8 cellular contexts compared by ENCODE assay signal in genomic region chr15:44289352-44289790, GRCh38. TPM values are rescaled to one million over a fixed set of nuclear protein-coding genes. Genes with fewer than 3 reads are reported as not detected.
A peak's percentile ranks its signal among the peaks of the same experiment; 100 is the strongest.
DNase-seq lines count a peak whose midpoint lies in the region; ATAC-seq and TF ChIP-seq lines count a peak whose summit lies in the region.

No MANE protein-coding gene starts in this region.

- TF ChIP-seq RAD21 in IMR-90 (IDR thresholded peaks at IDR 0.05; ENCODE audit: low read length): no peak

- BruUV-seq in IMR-90 (replicated peaks; lab: Mats Ljungman, UMichigan): no TSS peak

- in situ Hi-C loops in IMR-90 (cut with MboI; ENCODE audit: low sequenced_read_pairs): no loop called here

- H2AFZ ChIP-seq in IMR-90 (replicated peaks; ENCODE audit: low read length, poor library complexity): peak overlapping the region; percentile 97

- no peak for TF ChIP-seq CTCF in CD8-positive, alpha-beta T cell (IDR thresholded peaks at IDR 0.05)
- TF ChIP-seq CTCF in IMR-90 (conservative IDR thresholded peaks at IDR 0.05; ENCODE audit: low read depth, low read length): no peak
- TF ChIP-seq CTCF in cardiac fibroblast (IDR thresholded peaks at IDR 0.05; ENCODE audit: low read depth, low read length): no peak

- H3K79me1 ChIP-seq in IMR-90 (ENCODE audit: low read depth in 1 of 2, low read length in 2 of 2): peaks cover 4 to 34% of the 10 kb centered on the region in 2 experiments; a peak in 3 of 4 replicates

- CTCF ChIA-PET in CD8-positive, alpha-beta T cell (lab: Charles Lee): interaction anchor here (0.8 to 1.4 kb wide), 3 partner anchors 9 to 212 kb away, joined by 3 to 4 read pairs (median 4); no protein-coding TSS in a partner anchor
- CTCF ChIA-PET in IMR-90 (lab: Yijun Ruan, JAX): interaction anchor here (1.0 kb wide), 1 partner anchor 18 kb away, joined by 3 read pairs; no protein-coding TSS in a partner anchor
- CTCF ChIA-PET in naive thymus-derived CD4-positive, alpha-beta T cell (lab: Charles Lee): no interaction called here

- WGBS in IMR-90 (ENCODE audit: extremely low coverage in 2 of 2, insufficient read length in 1 of 2), 2 experiments: 0% methylated on average over 3 of the region's 10 CpGs; no CpG with 5 or more reads in 1 of the 2 experiments

- peak overlapping the region; percentile 87 for H3K14ac ChIP-seq in IMR-90 (replicated peaks; ENCODE audit: low read depth, low read length)

- H4K20me1 ChIP-seq in IMR-90 (ENCODE audit: insufficient read depth, low read length): peaks cover 3% of the 10 kb centered on the region; the same call in 1 of the 2 replicates

- POLR2A ChIA-PET in CD8-positive, alpha-beta T cell (lab: Charles Lee): interaction anchor here (0.9 to 5.1 kb wide), 4 partner anchors 33 to 247 kb away, joined by 3 to 35 read pairs (median 3); partner anchors contain the start of genes CTDSPL2 and EIF3J
- POLR2A ChIA-PET in IMR-90 (lab: Charles Lee; ENCODE audit: unreplicated experiment): interaction anchor here (0.7 kb wide), 1 partner anchor 257 kb away, joined by 3 read pairs; no protein-coding TSS in a partner anchor
- POLR2A ChIA-PET in naive thymus-derived CD4-positive, alpha-beta T cell (lab: Charles Lee): interaction anchor here (1.0 to 3.8 kb wide), 3 partner anchors 9 to 138 kb away, joined by 3 to 34 read pairs (median 5); partner anchors contain the start of gene CTDSPL2

- no peak overlapping the region for H2BK15ac ChIP-seq in IMR-90 (ENCODE audit: low read depth, low read length)

- no peak overlapping the region for H3K18ac ChIP-seq in IMR-90 (ENCODE audit: low read depth, low read length)

- peaks cover 52% of the 10 kb centered on the region for H3K4me1 Mint-ChIP-seq in CD8-positive, alpha-beta T cell (ENCODE audit: low read depth)
- peaks cover 24 to 67% (median 59%) of the 10 kb centered on the region in 7 donors for H3K4me1 Mint-ChIP-seq in naive thymus-derived CD4-positive, alpha-beta T cell

- H2BK5ac ChIP-seq in IMR-90 (ENCODE audit: low read depth, low read length, poor library complexity, severe bottlenecking): peak overlapping the region; percentile 15

- peak overlapping the region; percentile 58 for H3K4ac ChIP-seq in IMR-90 (ENCODE audit: low read depth, low read length)

- peak overlapping the region; percentile 46; the same call in 1 of the 2 replicates for H4K5ac ChIP-seq in IMR-90 (ENCODE audit: low read depth, low read length)

- no peaks in the 10 kb centered on the region for H3K36me3 ChIP-seq in CD8-positive, alpha-beta T cell (ENCODE audit: insufficient read depth, low read length)
- H3K36me3 ChIP-seq in IMR-90 (ENCODE audit: control insufficient read depth, insufficient read depth, low read length): no peaks in the 10 kb centered on the region
- peaks cover 0 to 5% (median 0%) of the 10 kb centered on the region in 3 experiments for H3K36me3 ChIP-seq in naive thymus-derived CD4-positive, alpha-beta T cell (ENCODE audit: control insufficient read depth in 2 of 3, insufficient read depth in 3 of 3, low read length in 3 of 3)

- H3K4me1 ChIP-seq in CD8-positive, alpha-beta T cell (ENCODE audit: insufficient read depth, low read length): peaks cover 26% of the 10 kb centered on the region
- H3K4me1 ChIP-seq in IMR-90 (ENCODE audit: control insufficient read depth, insufficient read depth, low read length): peaks cover 4% of the 10 kb centered on the region; the same call in 1 of the 2 replicates
- peaks cover 12 to 13% of the 10 kb centered on the region in 2 donors for H3K4me1 ChIP-seq in naive thymus-derived CD4-positive, alpha-beta T cell (ENCODE audit: control insufficient read depth in 2 of 2, insufficient read depth in 2 of 2, low read length in 2 of 2)

- H4K91ac ChIP-seq in IMR-90 (ENCODE audit: insufficient read depth, low read depth, low read length): no peak overlapping the region

- peaks cover 24% of the 10 kb centered on the region for H3K36me3 Mint-ChIP-seq in CD8-positive, alpha-beta T cell
- H3K36me3 Mint-ChIP-seq in naive thymus-derived CD4-positive, alpha-beta T cell: peaks cover 3 to 21% (median 13%) of the 10 kb centered on the region in 5 donors

- no peaks in the 10 kb centered on the region for H3K9me3 Mint-ChIP-seq in CD8-positive, alpha-beta T cell
- H3K9me3 Mint-ChIP-seq in naive thymus-derived CD4-positive, alpha-beta T cell: peaks cover 0 to 11% (median 0%) of the 10 kb centered on the region in 11 donors

- TF ChIP-seq POLR2A in IMR-90 (IDR thresholded peaks at IDR 0.05; ENCODE audit: low read depth, low read length): no peak

- H3K23ac ChIP-seq in IMR-90 (ENCODE audit: low read depth, low read length): peak overlapping the region; percentile 92

- peak overlapping the region; percentile 82 for H3K27ac Mint-ChIP-seq in CD8-positive, alpha-beta T cell
- H3K27ac Mint-ChIP-seq in naive thymus-derived CD4-positive, alpha-beta T cell: peak overlapping the region; percentile 60 to 100 (median 82)

- peak overlapping the region; percentile 77 for H3K4me3 ChIP-seq in CD8-positive, alpha-beta T cell (ENCODE audit: low read depth, low read length)
- H3K4me3 ChIP-seq in IMR-90 (ENCODE audit: insufficient read depth, low read depth, low read length): peak overlapping the region; percentile 63
- peak overlapping the region; percentile 82 to 89 for H3K4me3 ChIP-seq in cardiac fibroblast (replicated peaks in 1 of 2; ENCODE audit: low read depth in 2 of 2, low read length in 2 of 2)
- H3K4me3 ChIP-seq in naive thymus-derived CD4-positive, alpha-beta T cell (ENCODE audit: low read length): peak overlapping the region; percentile 85

- intact Hi-C loops in CD8-positive, alpha-beta T cell (cut with DNase I, micrococcal nuclease): loop anchor here (5.0 kb wide), 5 partner anchors 733 to 1367 kb away; partner anchors contain the start of genes SORD (in 1 of the 2), TP53BP1 (in 1 of the 2) and TTBK2 (in 1 of the 2)
- intact Hi-C loops in IMR-90 (cut with micrococcal nuclease): loop anchor here (1.0 to 5.0 kb wide), 3 partner anchors 137 to 387 kb away; partner anchors contain the start of gene CTDSPL2
- intact Hi-C loops in naive thymus-derived CD4-positive, alpha-beta T cell (cut with micrococcal nuclease): loop anchor here (2.0 to 10.0 kb wide), 10 partner anchors 71 to 1345 kb away; partner anchors contain the start of genes BLOC1S6 (in 1 of the 2), MFAP1 (in 1 of the 2), PDIA3 (in 1 of the 2) and SERF2 (in 1 of the 2)

- H3K4me3 Mint-ChIP-seq in CD8-positive, alpha-beta T cell: peak overlapping the region; percentile 94
- H3K4me3 Mint-ChIP-seq in naive thymus-derived CD4-positive, alpha-beta T cell: peak overlapping the region; percentile 83 to 99 (median 92)

- H3K9me3 ChIP-seq in CD8-positive, alpha-beta T cell (ENCODE audit: low read length): no peaks in the 10 kb centered on the region
- no peaks in the 10 kb centered on the region for H3K9me3 ChIP-seq in IMR-90 (ENCODE audit: control insufficient read depth, insufficient read depth, low read length)
- no peaks in the 10 kb centered on the region for H3K9me3 ChIP-seq in naive thymus-derived CD4-positive, alpha-beta T cell (ENCODE audit: control insufficient read depth in 2 of 3, low read length in 3 of 3)

- ATAC-seq in CD8-positive, alpha-beta T cell: no peak
- ATAC-seq in IMR-90 (ENCODE audit: low read depth) (no peak), GM21381 (IDR thresholded peaks at IDR 0.05; ENCODE audit: unreplicated experiment) (no peak), HG03139 (IDR thresholded peaks at IDR 0.05; ENCODE audit: unreplicated experiment) (no peak)
- ATAC-seq in naive thymus-derived CD4-positive, alpha-beta T cell: no peak

- H2AK5ac ChIP-seq in IMR-90 (ENCODE audit: low read depth, low read length): no peak overlapping the region; the same call in 1 of the 2 replicates

- dilution Hi-C loops in IMR-90 (cut with HindIII; ENCODE audit: low sequenced_read_pairs, unreplicated experiment): no loop called here

- DNase-seq in CD8-positive, alpha-beta T cell: no peak
- DNase-seq in IMR-90 (no peak), cardiac fibroblast (ENCODE audit: low read depth in 2 of 2) (peak in 1 of 2 donors; percentile 12), middle frontal gyrus (ENCODE audit: extremely low spot score, low spot score) (no peak), globus pallidus (ENCODE audit: low spot score) (no peak)
- peak in 4 of 9 donors; percentile 1 to 13 (median 10) for DNase-seq in naive thymus-derived CD4-positive, alpha-beta T cell

- no peak overlapping the region for H2BK20ac ChIP-seq in IMR-90 (ENCODE audit: low read depth, low read length)

- peak overlapping the region; percentile 97 for H3K4me2 ChIP-seq in IMR-90 (ENCODE audit: low read depth, low read length)

- H2AK9ac ChIP-seq in IMR-90 (replicated peaks; ENCODE audit: low read depth, low read length, poor library complexity): peak overlapping the region; percentile 85

- no peak overlapping the region for H2BK120ac ChIP-seq in IMR-90 (ENCODE audit: low read depth, low read length)

- no peak overlapping the region; a peak in 1 of 4 replicates for H4K8ac ChIP-seq in IMR-90 (ENCODE audit: low read depth in 2 of 2, low read length in 2 of 2)

- H3K9me1 ChIP-seq in IMR-90 (ENCODE audit: insufficient read depth, low read length): no peaks in the 10 kb centered on the region

- no peaks in the 10 kb centered on the region for H3K27me3 ChIP-seq in CD8-positive, alpha-beta T cell (ENCODE audit: insufficient read depth, low read length)
- H3K27me3 ChIP-seq in IMR-90 (ENCODE audit: control insufficient read depth, insufficient read depth, low read length): no peaks in the 10 kb centered on the region
- H3K27me3 ChIP-seq in naive thymus-derived CD4-positive, alpha-beta T cell (ENCODE audit: control insufficient read depth in 2 of 2, insufficient read depth in 2 of 2, low read length in 2 of 2): no peaks in the 10 kb centered on the region

- no peaks in the 10 kb centered on the region for H3K27me3 Mint-ChIP-seq in CD8-positive, alpha-beta T cell (ENCODE audit: low read depth)
- peaks cover 0 to 7% (median 0%) of the 10 kb centered on the region in 5 donors for H3K27me3 Mint-ChIP-seq in naive thymus-derived CD4-positive, alpha-beta T cell

- H3K9ac ChIP-seq in IMR-90 (ENCODE audit: low read depth, low read length): peak overlapping the region; percentile 84

- peak overlapping the region; percentile 55; the same call in 1 of the 2 replicates for H3K56ac ChIP-seq in IMR-90 (ENCODE audit: extremely low read depth, insufficient read depth, low read length)

- peak overlapping the region; percentile 95 for H3K27ac ChIP-seq in CD8-positive, alpha-beta T cell (ENCODE audit: low read depth, low read length)
- peak overlapping the region; percentile 65 for H3K27ac ChIP-seq in IMR-90 (ENCODE audit: insufficient read depth, low read length)
- H3K27ac ChIP-seq in naive thymus-derived CD4-positive, alpha-beta T cell (ENCODE audit: low read depth, low read length): peak overlapping the region; percentile 86

TF ChIP-seq in IMR-90, 13 proteins besides CTCF, POLR2A, EP300 and RAD21 (continues in another document):
- TF ChIP-seq MXI1 (IDR thresholded peaks at IDR 0.05; ENCODE audit: borderline replicate concordance, low read depth, low read length): no peak

RNA-seq across cellular contexts. Expression of gene GOLM2, which starts 0.9 kb away (rescaled TPM):
- 10 to 100 TPM; 31.4 to 31.8 TPM for total RNA-seq in CD8-positive, alpha-beta T cell
- total RNA-seq in IMR-90 (2012; rRNA removed): 75.6 and 108 TPM in 2 replicates
- 31.4 and 41.8 TPM in 2 replicates for polyA plus RNA-seq in IMR-90 (2012; rRNA removed)
- polyA plus RNA-seq in IMR-90 (2012; cell fraction: cytosol; rRNA removed): 18.9 and 23.8 TPM in 2 replicates
- polyA plus RNA-seq in IMR-90 (2012; cell fraction: nucleus; rRNA removed; ENCODE audit: low replicate concordance): 10.4 and 14.9 TPM in 2 replicates
- total RNA-seq in naive thymus-derived CD4-positive, alpha-beta T cell: 10 to 100 TPM; 39.7 to 56.7 (median 48.9) TPM
- 10 to 100 TPM; 40.3 to 41.0 TPM for polyA plus RNA-seq in naive thymus-derived CD4-positive, alpha-beta T cell
